In the genomic region with DNA sequence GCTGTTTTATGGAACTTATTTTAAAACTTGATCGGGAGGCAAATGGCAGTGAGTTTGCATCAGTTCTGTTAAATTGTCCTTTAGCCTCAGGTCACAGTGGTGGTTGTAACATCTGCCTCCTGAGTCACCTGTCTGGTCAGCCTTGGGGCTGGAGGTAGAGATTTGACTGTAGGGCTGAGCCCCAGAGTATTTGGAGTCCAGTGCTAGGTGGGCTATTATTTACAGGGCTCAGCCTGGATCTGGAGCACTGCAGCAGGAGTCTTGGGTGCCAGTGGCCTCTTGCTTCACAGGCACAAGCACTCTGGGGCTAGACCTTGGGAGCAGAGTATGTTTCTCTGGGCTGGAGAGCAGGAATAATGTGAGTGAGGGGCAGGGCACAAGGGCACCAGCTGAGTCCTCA, we compare ENCODE assay signal across 21 cellular contexts.
"Had no signal": no experiment of that assay in that cellular context is flagged by ENCODE, and none has a peak within 500 bp of the region (broad histone marks: within the 10 kb centered on the region; RNA-seq: fewer than 3 reads in every experiment).

No MANE protein-coding gene starts in this region.

- H3K36me3 ChIP-seq: SJSA1 had no signal

- H3K27ac ChIP-seq: SJSA1 had no signal

- ATAC-seq: activated CD4-positive, alpha-beta T cell treated with anti-CD3 and anti-CD28 coated beads for 36 hours; activated CD4-positive, CD25-positive, alpha-beta regulatory T cell treated with anti-CD3 and anti-CD28 coated beads, Interleukin-2, amount 50 U/mL, for 24 hours; activated CD8-positive, alpha-beta T cell treated with anti-CD3 and anti-CD28 coated beads, Interleukin-2, amount 10 ng/mL, durations not matched to agents 7 days and 5 days; activated naive CD8-positive, alpha-beta T cell treated with anti-CD3 and anti-CD28 coated beads, Interleukin-2, amount 50 U/mL, for 24 hours; Panc1 had no signal

- DNase-seq: activated CD4-positive, alpha-beta T cell treated with anti-CD3 and anti-CD28 coated beads for 36 hours; activated CD4-positive, alpha-beta T cell treated with anti-CD3 and anti-CD28 coated beads, Interleukin-2, amount 10 ng/mL, durations not matched to agents 7 days and 5 days; activated CD4-positive, alpha-beta T cell treated with anti-CD3 and anti-CD28 coated beads, Interleukin-2, amount 50 U/mL, for 48 hours; activated CD8-positive, alpha-beta T cell treated with anti-CD3 and anti-CD28 coated beads, Interleukin-2, amount 10 ng/mL, durations not matched to agents 7 days and 5 days; activated naive CD4-positive, alpha-beta T cell treated with anti-CD3 and anti-CD28 coated beads, Interleukin-2, amount 10 ng/mL, durations not matched to agents 7 days and 5 days; activated naive CD8-positive, alpha-beta T cell treated with anti-CD3 and anti-CD28 coated beads, Interleukin-2, amount 50 U/mL, for 24 hours; activated T-cell treated with anti-CD3 and anti-CD28 coated beads, Interleukin-2, amount 50 U/mL, for 24 hours; anterior cingulate cortex; central memory CD4-positive, alpha-beta T cell; NCI-H1105; NCI-H1417 treated with DMSO at 0.1 percent for 48 hours; NCI-H187 treated with DMSO at 0.1 percent for 48 hours; NCI-H2081; NCI-H2171 treated with DMSO at 0.1 percent for 48 hours; NCI-H345; NCI-H524 treated with DMSO at 0.1 percent for 48 hours; SHP77 treated with DMSO at 0.1 percent for 48 hours; SK-N-SH had no signal

- H3K9me3 ChIP-seq: SJSA1, SK-N-SH had no signal

- H3K4me2 ChIP-seq: SK-N-SH had no signal

- H3K9ac ChIP-seq: SK-N-SH had no signal

- H3K4me3 ChIP-seq: SJSA1 had no signal

- H3K27me3 ChIP-seq: SJSA1 had no signal
